25 cellular contexts compared by ENCODE assay signal in the genomic region with DNA sequence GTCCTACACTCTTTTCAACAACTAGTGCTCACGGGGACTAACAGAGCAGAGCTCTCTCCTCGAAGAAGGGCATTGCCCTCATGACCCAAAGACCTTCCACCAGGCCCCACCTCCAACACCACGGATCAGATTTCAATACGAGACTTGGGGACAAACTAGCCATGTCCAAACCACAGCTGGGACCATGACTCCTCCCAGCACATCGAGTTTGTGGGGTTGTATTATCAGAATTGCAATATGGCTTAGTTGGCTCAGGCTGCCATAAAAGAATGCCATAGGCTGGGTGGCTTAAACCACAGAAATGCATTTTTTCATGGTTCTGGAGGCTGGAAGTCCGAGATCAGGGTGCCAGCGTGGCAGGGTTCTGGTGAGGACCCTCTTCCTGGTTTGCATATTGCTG.
"Had no signal": no experiment of that assay in that cellular context is flagged by ENCODE, and none has a peak within 500 bp of the region (broad histone marks: within the 10 kb centered on the region; RNA-seq: fewer than 3 reads in every experiment).

No MANE protein-coding gene starts in this region.

- H3K27me3 ChIP-seq: thyroid gland had no signal

- H3K27ac ChIP-seq: esophagus squamous epithelium, gastroesophageal sphincter, heart left ventricle, thyroid gland had no signal

- DNase-seq: activated CD4-positive, alpha-beta T cell treated with anti-CD3 and anti-CD28 coated beads for 36 hours; activated CD4-positive, alpha-beta T cell treated with anti-CD3 and anti-CD28 coated beads, Interleukin-2, amount 50 U/mL, for 48 hours; activated CD8-positive, alpha-beta memory T cell treated with anti-CD3 and anti-CD28 coated beads, Interleukin-2, amount 50 U/mL, for 48 hours; activated naive CD4-positive, alpha-beta T cell treated with anti-CD3 and anti-CD28 coated beads for 36 hours; activated naive CD8-positive, alpha-beta T cell treated with anti-CD3 and anti-CD28 coated beads, Interleukin-2, amount 10 ng/mL, durations not matched to agents 7 days and 5 days; activated T-cell treated with anti-CD3 and anti-CD28 coated beads, Interleukin-2, amount 50 U/mL, for 4 hours; amniotic stem cell; cerebellar nuclear complex; cortex of kidney; endodermal cell; esophagus squamous epithelium; heart left ventricle; islet precursor cell; left colon; mesenchymal stem cell; mucosa of descending colon; stimulated activated CD4-positive, alpha-beta T cell treated with anti-CD3 and anti-CD28 coated beads, Interleukin-12 subunit alpha, Interleukin-12 subunit beta, amount 100 ng/mL, for 4 hours; stimulated activated CD4-positive, alpha-beta T cell treated with anti-CD3 and anti-CD28 coated beads, Interleukin-4, amount 100 ng/mL, for 4 hours; substantia nigra; T-helper 9 cell; thyroid gland had no signal

- H3K4me3 Mint-ChIP-seq: activated CD4-positive, alpha-beta T cell treated with anti-CD3 and anti-CD28 coated beads for 36 hours; activated naive CD4-positive, alpha-beta T cell treated with anti-CD3 and anti-CD28 coated beads for 36 hours; activated naive CD8-positive, alpha-beta T cell treated with anti-CD3 and anti-CD28 coated beads, Interleukin-2, amount 10 ng/mL, durations not matched to agents 7 days and 5 days; activated T-cell treated with anti-CD3 and anti-CD28 coated beads, Interleukin-2, amount 50 U/mL, for 4 hours; endodermal cell; neural crest cell; stimulated activated naive CD8-positive, alpha-beta T cell treated with anti-CD3 and anti-CD28 coated beads, Interleukin-15, Interleukin-2, amounts not matched to agents 100 ng/mL and 50 ng/mL, for 24 hours had no signal

- H3K9me3 ChIP-seq: esophagus squamous epithelium, gastroesophageal sphincter, heart left ventricle, mucosa of descending colon, thyroid gland had no signal

- H3K4me3 ChIP-seq: esophagus squamous epithelium, gastroesophageal sphincter, heart left ventricle, mucosa of descending colon, thyroid gland had no signal

- H3K36me3 Mint-ChIP-seq: activated naive CD8-positive, alpha-beta T cell treated with anti-CD3 and anti-CD28 coated beads, Interleukin-2, amount 10 ng/mL, durations not matched to agents 7 days and 5 days had no signal

- H3K27ac Mint-ChIP-seq: activated CD4-positive, alpha-beta T cell treated with anti-CD3 and anti-CD28 coated beads for 36 hours; activated naive CD4-positive, alpha-beta T cell treated with anti-CD3 and anti-CD28 coated beads for 36 hours; activated naive CD8-positive, alpha-beta T cell treated with anti-CD3 and anti-CD28 coated beads, Interleukin-2, amount 10 ng/mL, durations not matched to agents 7 days and 5 days; activated T-helper 2 cell treated with anti-CD3 and anti-CD28 coated beads, Interferon-gamma antibody, Interleukin-2, Interleukin-4, amounts not matched to agents 10 μg/mL and 5 μg/mL and 100 μg/mL, durations not matched to agents 14 hours and 24 hours and 36 hours; endodermal cell; stimulated activated naive CD8-positive, alpha-beta T cell treated with anti-CD3 and anti-CD28 coated beads, Interleukin-15, Interleukin-2, amounts not matched to agents 100 ng/mL and 50 ng/mL, for 24 hours had no signal

- H3K9me3 Mint-ChIP-seq: activated naive CD4-positive, alpha-beta T cell treated with anti-CD3 and anti-CD28 coated beads for 36 hours; activated naive CD8-positive, alpha-beta T cell treated with anti-CD3 and anti-CD28 coated beads, Interleukin-2, amount 10 ng/mL, durations not matched to agents 7 days and 5 days; activated T-cell treated with anti-CD3 and anti-CD28 coated beads, Interleukin-2, amount 50 U/mL, for 4 hours; activated T-helper 2 cell treated with anti-CD3 and anti-CD28 coated beads, Interferon-gamma antibody, Interleukin-2, Interleukin-4, amounts not matched to agents 10 μg/mL and 5 μg/mL and 100 μg/mL, durations not matched to agents 14 hours and 24 hours and 36 hours; endodermal cell; neural crest cell; stimulated activated naive CD8-positive, alpha-beta T cell treated with anti-CD3 and anti-CD28 coated beads, Interleukin-15, Interleukin-2, amounts not matched to agents 100 ng/mL and 50 ng/mL, for 24 hours had no signal

- H3K36me3 ChIP-seq: esophagus squamous epithelium, gastroesophageal sphincter, heart left ventricle, thyroid gland had no signal

- H3K4me1 Mint-ChIP-seq: activated CD4-positive, alpha-beta T cell treated with anti-CD3 and anti-CD28 coated beads for 36 hours had no signal

- H3K4me1 ChIP-seq: esophagus squamous epithelium, gastroesophageal sphincter, thyroid gland had no signal
